In the genomic region with DNA sequence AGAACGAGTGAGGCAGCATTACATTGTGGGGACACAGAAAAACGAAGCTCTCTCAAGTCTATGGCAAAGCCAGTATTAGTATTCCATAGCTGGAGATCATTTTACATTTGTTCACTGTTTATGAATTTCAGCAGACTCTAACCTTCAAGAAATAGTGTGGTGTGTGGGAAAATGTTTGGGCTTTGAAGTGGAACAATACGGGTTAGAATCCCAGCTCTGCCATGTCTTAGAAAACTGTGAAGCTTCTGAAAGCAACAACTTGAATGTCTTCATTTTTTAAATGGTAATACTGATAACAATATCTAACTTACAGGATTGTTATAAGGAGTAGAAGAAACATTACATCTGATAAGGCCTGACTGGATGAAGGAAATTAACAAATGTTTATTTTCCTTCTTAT, we compare ENCODE assay signal across 31 cellular contexts.
"Had no signal": no experiment of that assay in that cellular context is flagged by ENCODE, and none has a peak within 500 bp of the region (broad histone marks: within the 10 kb centered on the region; RNA-seq: fewer than 3 reads in every experiment).

No MANE protein-coding gene starts in this region.

- H3K9me3 ChIP-seq: adrenal gland, breast epithelium, colonic mucosa had no signal

- H3K27me3 ChIP-seq: adrenal gland, breast epithelium, cardiac muscle cell, colonic mucosa had no signal

- H3K36me3 Mint-ChIP-seq: activated CD4-positive, alpha-beta memory T cell treated with anti-CD3 and anti-CD28 coated beads for 36 hours; activated CD8-positive, alpha-beta memory T cell treated with anti-CD3 and anti-CD28 coated beads, Interleukin-2, amount 10 ng/mL, durations not matched to agents 7 days and 5 days; brain had no signal

- H3K4me3 ChIP-seq: adrenal gland, breast epithelium, cardiac muscle cell, colonic mucosa had no signal

- H3K27ac Mint-ChIP-seq: activated CD4-positive, alpha-beta memory T cell treated with anti-CD3 and anti-CD28 coated beads for 36 hours; activated CD4-positive, alpha-beta T cell treated with anti-CD3 and anti-CD28 coated beads for 36 hours; activated CD4-positive, alpha-beta T cell treated with anti-CD3 and anti-CD28 coated beads, Interleukin-2, amount 10 ng/mL, durations not matched to agents 24 days and 14 days; activated CD8-positive, alpha-beta memory T cell treated with anti-CD3 and anti-CD28 coated beads, Interleukin-2, amount 10 ng/mL, durations not matched to agents 7 days and 5 days; activated CD8-positive, alpha-beta T cell treated with anti-CD3 and anti-CD28 coated beads, Interleukin-2, amount 10 ng/mL, durations not matched to agents 7 days and 5 days; activated naive CD4-positive, alpha-beta T cell treated with anti-CD3 and anti-CD28 coated beads for 36 hours; activated naive CD4-positive, alpha-beta T cell treated with anti-CD3 and anti-CD28 coated beads, Interleukin-2, amount 50 U/mL, for 24 hours; activated naive CD8-positive, alpha-beta T cell treated with anti-CD3 and anti-CD28 coated beads for 36 hours; activated naive CD8-positive, alpha-beta T cell treated with anti-CD3 and anti-CD28 coated beads, Interleukin-2, amount 50 U/mL, for 24 hours; activated T-helper 1 cell treated with anti-CD3 and anti-CD28 coated beads, Interleukin-12 subunit alpha, Interleukin-12 subunit beta, Interleukin-2, Interleukin-4 antibody, amounts not matched to agents 30 ng/mL and 10 ng/mL and 1 ng/mL, durations not matched to agents 14 hours and 24 hours and 36 hours; activated T-helper 2 cell treated with anti-CD3 and anti-CD28 coated beads, Interferon-gamma antibody, Interleukin-2, Interleukin-4, amounts not matched to agents 10 μg/mL and 5 μg/mL and 100 μg/mL, durations not matched to agents 14 hours and 24 hours and 36 hours; brain had no signal

- H3K27ac ChIP-seq: adrenal gland, breast epithelium, cardiac muscle cell, colonic mucosa had no signal

- H3K9me3 Mint-ChIP-seq: activated CD4-positive, alpha-beta memory T cell treated with anti-CD3 and anti-CD28 coated beads for 36 hours; activated CD4-positive, alpha-beta T cell treated with anti-CD3 and anti-CD28 coated beads, Interleukin-2, amount 10 ng/mL, durations not matched to agents 24 days and 14 days; activated naive CD4-positive, alpha-beta T cell treated with anti-CD3 and anti-CD28 coated beads for 36 hours; activated naive CD4-positive, alpha-beta T cell treated with anti-CD3 and anti-CD28 coated beads, Interleukin-2, amount 50 U/mL, for 24 hours; activated naive CD8-positive, alpha-beta T cell treated with anti-CD3 and anti-CD28 coated beads for 36 hours; activated naive CD8-positive, alpha-beta T cell treated with anti-CD3 and anti-CD28 coated beads, Interleukin-2, amount 50 U/mL, for 24 hours; activated T-helper 1 cell treated with anti-CD3 and anti-CD28 coated beads, Interleukin-12 subunit alpha, Interleukin-12 subunit beta, Interleukin-2, Interleukin-4 antibody, amounts not matched to agents 30 ng/mL and 10 ng/mL and 1 ng/mL, durations not matched to agents 14 hours and 24 hours and 36 hours; activated T-helper 2 cell treated with anti-CD3 and anti-CD28 coated beads, Interferon-gamma antibody, Interleukin-2, Interleukin-4, amounts not matched to agents 10 μg/mL and 5 μg/mL and 100 μg/mL, durations not matched to agents 14 hours and 24 hours and 36 hours; brain had no signal

- ATAC-seq: activated CD4-positive, alpha-beta T cell treated with anti-CD3 and anti-CD28 coated beads for 36 hours; activated CD8-positive, alpha-beta memory T cell treated with anti-CD3 and anti-CD28 coated beads, Interleukin-2, amount 10 ng/mL, durations not matched to agents 7 days and 5 days; activated CD8-positive, alpha-beta T cell treated with anti-CD3 and anti-CD28 coated beads, Interleukin-2, amount 10 ng/mL, durations not matched to agents 7 days and 5 days; activated naive CD8-positive, alpha-beta T cell treated with anti-CD3 and anti-CD28 coated beads, Interleukin-2, amount 50 U/mL, for 24 hours; esophagus mucosa had no signal

- H3K36me3 ChIP-seq: adrenal gland, breast epithelium, cardiac muscle cell, colonic mucosa had no signal

- H3K4me1 ChIP-seq: breast epithelium, colonic mucosa had no signal

- H3K4me3 Mint-ChIP-seq: activated CD4-positive, alpha-beta memory T cell treated with anti-CD3 and anti-CD28 coated beads for 36 hours; activated CD4-positive, alpha-beta T cell treated with anti-CD3 and anti-CD28 coated beads for 36 hours; activated CD4-positive, alpha-beta T cell treated with anti-CD3 and anti-CD28 coated beads, Interleukin-2, amount 10 ng/mL, durations not matched to agents 24 days and 14 days; activated CD8-positive, alpha-beta memory T cell treated with anti-CD3 and anti-CD28 coated beads, Interleukin-2, amount 10 ng/mL, durations not matched to agents 7 days and 5 days; activated CD8-positive, alpha-beta T cell treated with anti-CD3 and anti-CD28 coated beads, Interleukin-2, amount 10 ng/mL, durations not matched to agents 7 days and 5 days; activated naive CD4-positive, alpha-beta T cell treated with anti-CD3 and anti-CD28 coated beads for 36 hours; activated naive CD4-positive, alpha-beta T cell treated with anti-CD3 and anti-CD28 coated beads, Interleukin-2, amount 50 U/mL, for 24 hours; activated naive CD8-positive, alpha-beta T cell treated with anti-CD3 and anti-CD28 coated beads for 36 hours; activated naive CD8-positive, alpha-beta T cell treated with anti-CD3 and anti-CD28 coated beads, Interleukin-2, amount 50 U/mL, for 24 hours; activated T-helper 1 cell treated with anti-CD3 and anti-CD28 coated beads, Interleukin-12 subunit alpha, Interleukin-12 subunit beta, Interleukin-2, Interleukin-4 antibody, amounts not matched to agents 30 ng/mL and 10 ng/mL and 1 ng/mL, durations not matched to agents 14 hours and 24 hours and 36 hours; brain had no signal

- H3K4me1 Mint-ChIP-seq: activated CD4-positive, alpha-beta T cell treated with anti-CD3 and anti-CD28 coated beads, Interleukin-2, amount 10 ng/mL, durations not matched to agents 24 days and 14 days; activated CD8-positive, alpha-beta memory T cell treated with anti-CD3 and anti-CD28 coated beads, Interleukin-2, amount 10 ng/mL, durations not matched to agents 7 days and 5 days had no signal

- H3K27me3 Mint-ChIP-seq: activated CD4-positive, alpha-beta memory T cell treated with anti-CD3 and anti-CD28 coated beads for 36 hours; activated CD4-positive, alpha-beta T cell treated with anti-CD3 and anti-CD28 coated beads for 36 hours; activated CD4-positive, alpha-beta T cell treated with anti-CD3 and anti-CD28 coated beads, Interleukin-2, amount 10 ng/mL, durations not matched to agents 24 days and 14 days; activated CD8-positive, alpha-beta memory T cell treated with anti-CD3 and anti-CD28 coated beads, Interleukin-2, amount 10 ng/mL, durations not matched to agents 7 days and 5 days; activated naive CD4-positive, alpha-beta T cell treated with anti-CD3 and anti-CD28 coated beads, Interleukin-2, amount 50 U/mL, for 24 hours; activated naive CD8-positive, alpha-beta T cell treated with anti-CD3 and anti-CD28 coated beads for 36 hours; activated naive CD8-positive, alpha-beta T cell treated with anti-CD3 and anti-CD28 coated beads, Interleukin-2, amount 50 U/mL, for 24 hours; brain had no signal

- DNase-seq: activated CD4-positive, alpha-beta memory T cell treated with anti-CD3 and anti-CD28 coated beads for 36 hours; activated CD4-positive, alpha-beta T cell treated with anti-CD3 and anti-CD28 coated beads for 36 hours; activated CD4-positive, alpha-beta T cell treated with anti-CD3 and anti-CD28 coated beads, Interleukin-2, amount 10 ng/mL, durations not matched to agents 24 days and 14 days; activated CD4-positive, CD25-positive, alpha-beta regulatory T cell; activated CD4-positive, CD25-positive, alpha-beta regulatory T cell treated with anti-CD3 and anti-CD28 coated beads, Interleukin-2, amount 50 U/mL, for 72 hours; activated CD8-positive, alpha-beta memory T cell treated with anti-CD3 and anti-CD28 coated beads, Interleukin-2, amount 10 ng/mL, durations not matched to agents 7 days and 5 days; activated CD8-positive, alpha-beta memory T cell treated with anti-CD3 and anti-CD28 coated beads, Interleukin-2, amount 50 U/mL, for 4 hours; activated CD8-positive, alpha-beta T cell treated with anti-CD3 and anti-CD28 coated beads, Interleukin-2, amount 10 ng/mL, durations not matched to agents 7 days and 5 days; activated effector memory CD4-positive, alpha-beta T cell treated with anti-CD3 and anti-CD28 coated beads, Interleukin-2, amount 50 U/mL, for 16 hours; activated naive CD4-positive, alpha-beta T cell treated with anti-CD3 and anti-CD28 coated beads for 36 hours; activated naive CD8-positive, alpha-beta T cell treated with anti-CD3 and anti-CD28 coated beads for 36 hours; activated naive CD8-positive, alpha-beta T cell treated with anti-CD3 and anti-CD28 coated beads, Interleukin-2, amount 50 U/mL, for 24 hours; activated T-cell treated with anti-CD3 and anti-CD28 coated beads, Interleukin-2, amount 50 U/mL, for 1 hour; activated T-cell treated with anti-CD3 and anti-CD28 coated beads, Interleukin-2, amount 50 U/mL, for 48 hours; adrenal gland; amygdala; aorta; central memory CD4-positive, alpha-beta T cell; cerebellar nuclear complex; colonic mucosa; effector CD8-positive, alpha-beta T cell; foreskin fibroblast; T-helper 1 cell; T-helper 2 cell had no signal
